ENCODE assay signal across 8 cellular contexts in genomic region chr20:52972965-52973819, GRCh38. TPM values are rescaled to one million over a fixed set of nuclear protein-coding genes. Genes with fewer than 3 reads are reported as not detected.
A peak's percentile ranks its signal among the peaks of the same experiment; 100 is the strongest.
DNase-seq lines count a peak whose midpoint lies in the region; ATAC-seq, FAIRE-seq and TF ChIP-seq lines count a peak whose summit lies in the region.

No MANE protein-coding gene starts in this region.

- H3K4me1 ChIP-seq in psoas muscle = no peaks in the 10 kb centered on the region

- peak; percentile 17 for DNase-seq in NCI-H2029 treated with DMSO at 0.1 percent for 48 hours (lab: John Stamatoyannopoulos, UW)
- peak; percentile 51 to 59 for DNase-seq in activated T-cell treated with anti-CD3 and anti-CD28 coated beads, Interleukin-2, amount 50 U/mL, for 48 hours
- peak; percentile 54 for DNase-seq in glutamatergic neuron
- DNase-seq in psoas muscle = peak; percentile 21 to 50
- no peak for DNase-seq in NCI-H1694 (lab: John Stamatoyannopoulos, UW)
- no peak for DNase-seq in HTR-8/SVneo (ENCODE audit: insufficient read length, low spot score)
- DNase-seq in mesenteric fat pad (ENCODE audit: low spot score) = no peak

- peak overlapping the region; percentile 50 for H3K27ac ChIP-seq in psoas muscle

- H3K4me3 Mint-ChIP-seq in glutamatergic neuron (ENCODE audit: unreplicated experiment) = peak overlapping the region; percentile 97

- peaks cover 7% of the 10 kb centered on the region for H3K27me3 Mint-ChIP-seq in glutamatergic neuron (ENCODE audit: unreplicated experiment)

- H3K27me3 ChIP-seq in psoas muscle (ENCODE audit: insufficient read depth in 3 of 3, low read length in 2 of 3) = peaks cover 0 to 20% (median 8%) of the 10 kb centered on the region in 3 donors

- H3K4me3 ChIP-seq in psoas muscle = peak overlapping the region; percentile 61

- H3K4me1 Mint-ChIP-seq in glutamatergic neuron (ENCODE audit: low read depth, unreplicated experiment) = peaks cover 6% of the 10 kb centered on the region

- no peak for FAIRE-seq in HTR-8/SVneo (lab: Jason Lieb, UNC)

- WGBS in psoas muscle, 3 donors = 4 to 6% (median 5%) methylated on average over 33 to 39 of the region's 39 CpGs

- peak overlapping the region; percentile 89 for H3K27ac Mint-ChIP-seq in glutamatergic neuron (ENCODE audit: unreplicated experiment)

- ATAC-seq in psoas muscle = peak in 1 of 4 donors; percentile 54
- no peak for ATAC-seq in GM19397 (IDR thresholded peaks at IDR 0.05; ENCODE audit: unreplicated experiment)

- no peaks in the 10 kb centered on the region for H3K36me3 ChIP-seq in psoas muscle (ENCODE audit: insufficient read depth in 1 of 2, low read depth in 1 of 2)

- intact Hi-C loops in psoas muscle (cut with DNase I) = no loop called here

- no peaks in the 10 kb centered on the region for H3K36me3 Mint-ChIP-seq in glutamatergic neuron (ENCODE audit: unreplicated experiment)

- H3K9me3 ChIP-seq in psoas muscle = no peaks in the 10 kb centered on the region

- peaks cover 4% of the 10 kb centered on the region for H3K9me3 Mint-ChIP-seq in glutamatergic neuron (ENCODE audit: unreplicated experiment)

- TF ChIP-seq CTCF in glutamatergic neuron (IDR thresholded peaks at IDR 0.05; ENCODE audit: partially characterized antibody, unreplicated experiment) (no peak), psoas muscle (IDR thresholded peaks at IDR 0.05) (no peak)

RNA-seq across cellular contexts. Expression of gene TSHZ2, which starts 1.0 kb away (rescaled TPM):
- total RNA-seq in glutamatergic neuron (ENCODE audit: unreplicated experiment) (10.0 TPM), psoas muscle (1 to 10 TPM; 1.9 to 7.5 (median 3.6) TPM), mesenteric fat pad (60.5 TPM)
- polyA plus RNA-seq in psoas muscle = under 1 TPM; 0.39 to 0.94 (median 0.66) TPM

Comparison
In these comparisons a context has a peak if more than half of its experiments do, and no peak if none do; other contexts are left out.
1. DNase-seq: peak in NCI-H2029 treated with DMSO at 0.1 percent for 48 hours (single experiment), activated T-cell treated with anti-CD3 and anti-CD28 coated beads, Interleukin-2, amount 50 U/mL, for 48 hours (2 of 2), glutamatergic neuron (single experiment) and psoas muscle (2 of 2); none in NCI-H1694 (single experiment), HTR-8/SVneo (single experiment) and mesenteric fat pad (single experiment).